Comparison of ENCODE assay signal across 8 cellular contexts in the genomic region with DNA sequence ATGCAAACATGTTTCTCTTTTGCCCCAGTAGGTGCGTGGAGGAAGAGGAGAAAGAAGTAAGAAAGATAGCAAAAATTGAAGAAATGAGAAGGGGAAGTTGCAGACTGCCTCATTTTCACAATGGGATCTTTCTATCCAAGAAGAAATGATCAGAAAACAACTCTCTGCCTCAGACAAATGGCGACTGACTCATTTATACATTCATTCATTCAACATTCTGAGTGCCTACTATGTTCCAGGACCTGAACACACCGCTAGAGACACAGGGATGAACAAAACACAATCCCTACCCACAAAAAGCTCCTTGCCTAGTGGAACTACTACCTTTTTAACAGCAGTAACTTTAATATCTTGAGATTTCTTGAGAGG. TPM values are rescaled to one million over a fixed set of nuclear protein-coding genes. Genes with fewer than 3 reads are reported as not detected.
DNase-seq lines count a peak whose midpoint lies in the region; ATAC-seq and TF ChIP-seq lines count a peak whose summit lies in the region.

No MANE protein-coding gene starts in this region.

- H3K9me3 ChIP-seq in BLaER1 (no peaks in the 10 kb centered on the region), KOPT-K1 (ENCODE audit: insufficient read depth, low read length, poor library complexity, severe bottlenecking) (no peaks in the 10 kb centered on the region), aorta (ENCODE audit: control insufficient read depth, low read length) (no peaks in the 10 kb centered on the region)

- H3K4me1 ChIP-seq in BLaER1, result peaks cover 54% of the 10 kb centered on the region
- peaks cover 2 to 19% of the 10 kb centered on the region in 2 donors for H3K4me1 ChIP-seq in aorta (ENCODE audit: control insufficient read depth in 1 of 2, insufficient read depth in 2 of 2, low read length in 2 of 2)

- H3K36me3 Mint-ChIP-seq in brain (peaks cover 38% of the 10 kb centered on the region), memory B cell (peaks cover 9% of the 10 kb centered on the region)

- H3K4me3 Mint-ChIP-seq in brain (peak overlapping the region; percentile 96 to 98 (median 97)), memory B cell (peak overlapping the region; percentile 100)

- DNase-seq in memory B cell (ENCODE audit: low spot score in 2 of 2) (no peak), aorta (no peak), HPDE6-E6E7 (ENCODE audit: extremely low spot score) (no peak), NCI-H128 (lab: John Stamatoyannopoulos, UW; ENCODE audit: unreplicated experiment) (no peak)

- peaks cover 37% of the 10 kb centered on the region for H3K36me3 ChIP-seq in BLaER1
- peaks cover 28% of the 10 kb centered on the region for H3K36me3 ChIP-seq in KOPT-K1 (ENCODE audit: insufficient read depth, low read length)
- no peaks in the 10 kb centered on the region for H3K36me3 ChIP-seq in aorta (ENCODE audit: control insufficient read depth in 1 of 2, insufficient read depth in 2 of 2, low read length in 1 of 2)

- H3K9me3 Mint-ChIP-seq in brain (peaks cover 0 to 2% (median 0%) of the 10 kb centered on the region in 5 experiments), memory B cell (no peaks in the 10 kb centered on the region)

- ATAC-seq in GM19455 (IDR thresholded peaks at IDR 0.05; ENCODE audit: unreplicated experiment) (peak; percentile 9), memory B cell (ENCODE audit: low read depth) (peak; percentile 10), aorta (ENCODE audit: low FRiP score) (no peak)

- H3K27ac Mint-ChIP-seq in brain (peak overlapping the region; percentile 99 to 100 (median 100)), memory B cell (peak overlapping the region; percentile 100)

- intact Hi-C loops in aorta (cut with DNase I), result loop anchor here (5.0 to 10.0 kb wide), 2 partner anchors 76 to 293 kb away; no protein-coding TSS in a partner anchor

- peak overlapping the region; percentile 99 for H3K9ac ChIP-seq in BLaER1

- no peak for TF ChIP-seq CTCF in brain (conservative IDR thresholded peaks at IDR 0.05)

- 0 to 1% methylated on average over 3 of the region's 3 CpGs for WGBS in aorta, 2 donors

- peak overlapping the region; percentile 91 for H3K4me2 ChIP-seq in BLaER1

- H3K27me3 Mint-ChIP-seq in brain, result peaks cover 21% of the 10 kb centered on the region
- no peaks in the 10 kb centered on the region for H3K27me3 Mint-ChIP-seq in memory B cell

- H3K4me3 ChIP-seq in BLaER1 (peak overlapping the region; percentile 78), aorta (ENCODE audit: low read length in 2 of 2) (peak overlapping the region; percentile 64 to 86)

- H3K27ac ChIP-seq in BLaER1 (peak overlapping the region; percentile 99), KOPT-K1 (ENCODE audit: low read depth, low read length, poor library complexity, severe bottlenecking) (peak overlapping the region; percentile 99), aorta (ENCODE audit: low read depth in 1 of 2, low read length in 2 of 2) (peak overlapping the region; percentile 37 to 83)

- H3K27me3 ChIP-seq in BLaER1 (no peaks in the 10 kb centered on the region), aorta (ENCODE audit: control insufficient read depth in 1 of 2, insufficient read depth in 2 of 2, low read length in 1 of 2) (no peaks in the 10 kb centered on the region)

- peaks cover 24% of the 10 kb centered on the region; the same call in 1 of the 2 replicates for H4K20me1 ChIP-seq in BLaER1

- H3K4me1 Mint-ChIP-seq in brain (peaks cover 74% of the 10 kb centered on the region), memory B cell (peaks cover 46% of the 10 kb centered on the region)

RNA-seq across cellular contexts. Expression of gene HPS5, which starts 0.3 kb away (rescaled TPM):
- polyA plus RNA-seq in brain (ENCODE audit: insufficient read depth, low read depth, low replicate concordance), result 5.6 TPM
- total RNA-seq in aorta, result 10 to 100 TPM; 22.6 to 25.5 TPM
- 10 to 100 TPM; 12.2 to 22.5 TPM for polyA plus RNA-seq in aorta

RNA-seq across cellular contexts. Expression of gene GTF2H1, which starts 0.8 kb away (rescaled TPM):
- polyA plus RNA-seq in brain (ENCODE audit: insufficient read depth, low read depth, low replicate concordance) (6.5 TPM), aorta (10 to 100 TPM; 35.6 to 38.2 TPM)
- 10 to 100 TPM; 39.3 to 53.3 TPM for total RNA-seq in aorta

RNA-seq across cellular contexts. Expression of gene SAA1, which starts 55.5 kb away (rescaled TPM):
- polyA plus RNA-seq in brain (ENCODE audit: insufficient read depth, low read depth, low replicate concordance), result 3.4 TPM
- total RNA-seq in aorta, result 100 to 1,000 TPM in 1 of 2 donors, 10 to 100 TPM in 1; 69.0 to 161 TPM
- polyA plus RNA-seq in aorta, result 10 to 100 TPM in 1 of 2 donors, 1 to 10 TPM in 1; 6.5 to 12.3 TPM
